8 cellular contexts compared by ENCODE assay signal in genomic region chr9:22037954-22038690, GRCh38. TPM values are rescaled to one million over a fixed set of nuclear protein-coding genes. Genes with fewer than 3 reads are reported as not detected.
A peak's percentile ranks its signal among the peaks of the same experiment; 100 is the strongest.
DNase-seq lines count a peak whose midpoint lies in the region; ATAC-seq and TF ChIP-seq lines count a peak whose summit lies in the region.

No MANE protein-coding gene starts in this region.

- intact Hi-C loops in Right ventricle myocardium superior (cut with DNase I): loop anchor here (5.0 kb wide), 1 partner anchor 226 kb away; no protein-coding TSS in a partner anchor

- no peak for TF ChIP-seq CTCF in omental fat pad (IDR thresholded peaks at IDR 0.05)

- ATAC-seq in omental fat pad (ENCODE audit: low FRiP score): peak; percentile 22
- no peak for ATAC-seq in GM21526 (IDR thresholded peaks at IDR 0.05; ENCODE audit: low FRiP score, unreplicated experiment)
- ATAC-seq in Right ventricle myocardium superior (ENCODE audit: poor library complexity): no peak

- DNase-seq in NCI-H510A treated with DMSO at 0.1 percent for 48 hours (lab: John Stamatoyannopoulos, UW): peak; percentile 7
- DNase-seq in NCI-H510A (lab: John Stamatoyannopoulos, UW): no peak
- DNase-seq in NAMALWA (ENCODE audit: low spot score): peak; percentile 66
- peak; percentile 43 for DNase-seq in dedifferentiated amniotic fluid mesenchymal stem cell (ENCODE audit: extremely low spot score)
- DNase-seq in omental fat pad (ENCODE audit: low spot score): no peak
- no peak for DNase-seq in hepatic stellate cell (ENCODE audit: low spot score)
- DNase-seq in Right ventricle myocardium superior: no peak

RNA-seq across cellular contexts. Expression of gene CDKN2B, which starts 29.0 kb away (rescaled TPM):
- total RNA-seq in omental fat pad (10 to 100 TPM; 17.0 to 84.7 (median 34.9) TPM), Right ventricle myocardium superior (2.3 TPM)

RNA-seq across cellular contexts. Expression of gene CDKN2B-AS1, which starts 43.5 kb away (rescaled TPM):
- total RNA-seq in omental fat pad: under 1 TPM in 2 of 4 donors, not detected in 2; 0.72 to 0.93 TPM
- not detected for total RNA-seq in Right ventricle myocardium superior

RNA-seq across cellular contexts. Expression of gene CDKN2A, which starts 43.9 kb away (rescaled TPM):
- total RNA-seq in omental fat pad: 1 to 10 TPM in 2 of 4 donors, under 1 TPM in 2; 0.72 to 3.0 (median 1.8) TPM
- 0.67 TPM for total RNA-seq in Right ventricle myocardium superior

Comparison
In these comparisons a context has a peak if more than half of its experiments do, and no peak if none do; other contexts are left out.
1. DNase-seq: peak in NCI-H510A treated with DMSO at 0.1 percent for 48 hours (single experiment), NAMALWA (single experiment) and dedifferentiated amniotic fluid mesenchymal stem cell (single experiment); none in NCI-H510A (single experiment), omental fat pad (single experiment), hepatic stellate cell (single experiment) and Right ventricle myocardium superior (single experiment).